ENCODE assay signal across 21 cellular contexts in the genomic region with DNA sequence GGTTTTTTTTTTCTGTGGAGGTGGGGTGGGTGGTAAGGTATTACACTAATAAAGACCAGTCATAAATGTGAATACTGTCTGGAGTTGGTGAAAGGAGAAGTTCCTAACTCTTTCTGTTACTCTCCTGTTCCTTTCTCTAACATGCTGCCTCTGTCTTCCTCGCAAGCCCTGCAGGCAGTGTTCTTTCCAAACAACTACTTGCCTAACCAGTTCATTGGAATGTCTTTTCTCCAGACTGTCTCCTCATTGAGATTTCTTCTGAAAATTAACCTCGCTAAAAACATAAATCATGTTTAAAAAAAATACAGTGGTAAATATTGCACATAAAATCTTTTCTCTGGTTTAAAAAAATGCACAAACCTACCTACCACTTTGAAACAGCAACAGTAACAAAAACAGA.
A peak's percentile ranks its signal among the peaks of the same experiment; 100 is the strongest.
DNase-seq lines count a peak whose midpoint lies in the region; ATAC-seq and TF ChIP-seq lines count a peak whose summit lies in the region.
"Had no signal": no experiment of that assay in that cellular context is flagged by ENCODE, and none has a peak within 500 bp of the region (broad histone marks: within the 10 kb centered on the region; RNA-seq: fewer than 3 reads in every experiment).

No MANE protein-coding gene starts in this region.

- H3K9me3 ChIP-seq in Caco-2: 0 out of 2 replicates have a peak, but pooled peaks cover 2% of the 10 kb centered on the region
- H3K9me3 ChIP-seq in PC-3 (ENCODE audit: low read length): no peaks in the 10 kb centered on the region
- no peaks in the 10 kb centered on the region for H3K9me3 ChIP-seq in endodermal cell (ENCODE audit: control insufficient read depth, low read length)
- H3K9me3 ChIP-seq in mesodermal cell (ENCODE audit: control insufficient read depth, low read length): no peaks in the 10 kb centered on the region
- no peaks in the 10 kb centered on the region for H3K9me3 ChIP-seq in upper lobe of left lung
- H3K9me3 ChIP-seq: neutrophil, tibial nerve had no signal

- POLR2A ChIA-PET in Caco-2 (lab: Charles Lee) (no interaction called here), PC-3 (lab: Charles Lee; ENCODE audit: unreplicated experiment) (no interaction called here)

- TF ChIP-seq CTCF in Caco-2 (IDR thresholded peaks at IDR 0.05; ENCODE audit: insufficient read depth in 1 of 2, low read depth in 1 of 2, low read length in 1 of 2, severe bottlenecking in 1 of 2, unreplicated experiment in 1 of 2): no peak
- TF ChIP-seq CTCF in PC-3 (conservative IDR thresholded peaks at IDR 0.05; ENCODE audit: low read depth, low read length): no peak
- no peak for TF ChIP-seq CTCF in endodermal cell (conservative IDR thresholded peaks at IDR 0.05)
- no peak for TF ChIP-seq CTCF in upper lobe of left lung (IDR thresholded peaks at IDR 0.05)

- H3K4me1 ChIP-seq in Caco-2 (peaks cover 15% of the 10 kb centered on the region), PC-3 (ENCODE audit: insufficient read depth, low read length) (peaks cover 23% of the 10 kb centered on the region), endodermal cell (ENCODE audit: control insufficient read depth, insufficient read depth, low read length) (no peaks in the 10 kb centered on the region), mesodermal cell (ENCODE audit: control insufficient read depth, insufficient read depth, low read length, poor library complexity, severe bottlenecking) (peaks cover 4% of the 10 kb centered on the region), upper lobe of left lung (no peaks in the 10 kb centered on the region)
- H3K4me1 ChIP-seq: tibial nerve had no signal

- H3K79me2 ChIP-seq in PC-3 (ENCODE audit: low read length): no peaks in the 10 kb centered on the region

- H3K4me1 Mint-ChIP-seq in Caco-2 (ENCODE audit: low read depth, unreplicated experiment) (no peaks in the 10 kb centered on the region), endodermal cell (peaks cover 8% of the 10 kb centered on the region)

- peak overlapping the region; percentile 76 for H3K4me2 ChIP-seq in PC-3 (ENCODE audit: low read length)

- peaks cover 6% of the 10 kb centered on the region for H3K36me3 Mint-ChIP-seq in Caco-2 (ENCODE audit: insufficient read depth, unreplicated experiment)
- H3K36me3 Mint-ChIP-seq in endodermal cell (ENCODE audit: low read depth): no peaks in the 10 kb centered on the region
- H3K36me3 Mint-ChIP-seq: CD8-positive, alpha-beta T cell had no signal

- intact Hi-C loops in Caco-2 (cut with micrococcal nuclease; ENCODE audit: unreplicated experiment): loop anchor here (1.0 kb wide), 1 partner anchor 10 kb away; no protein-coding TSS in a partner anchor
- intact Hi-C loops in PC-3 (cut with micrococcal nuclease): no loop called here

- no peak for TF ChIP-seq EP300 in upper lobe of left lung (IDR thresholded peaks at IDR 0.05)

- DNase-seq in Caco-2: peak; percentile 68
- DNase-seq in PC-3: peak; percentile 76
- DNase-seq in endodermal cell: no peak
- DNase-seq in upper lobe of left lung: no peak
- no peak for DNase-seq in activated T-cell treated with anti-CD3 and anti-CD28 coated beads, Interleukin-2, amount 50 U/mL, for 1 hour
- DNase-seq: ACHN; activated naive CD4-positive, alpha-beta T cell treated with anti-CD3 and anti-CD28 coated beads, Interleukin-2, amount 50 U/mL, for 16 hours; brain microvascular endothelial cell; CD8-positive, alpha-beta T cell; H7; NCI-H1092 treated with DMSO at 0.1 percent for 48 hours; NCI-H2171 had no signal

- no peaks in the 10 kb centered on the region for H3K27me3 ChIP-seq in Caco-2 (replicated peaks; ENCODE audit: control insufficient read depth, insufficient read depth, low read length)
- no peaks in the 10 kb centered on the region for H3K27me3 ChIP-seq in PC-3 (ENCODE audit: low read length)
- H3K27me3 ChIP-seq in endodermal cell (ENCODE audit: control insufficient read depth, insufficient read depth, low read length, poor library complexity, severe bottlenecking): no peaks in the 10 kb centered on the region
- no peaks in the 10 kb centered on the region for H3K27me3 ChIP-seq in upper lobe of left lung
- H3K27me3 ChIP-seq: brain microvascular endothelial cell, neutrophil, tibial nerve had no signal

- H3K9me3 Mint-ChIP-seq in Caco-2 (ENCODE audit: unreplicated experiment): peaks cover 4% of the 10 kb centered on the region
- H3K9me3 Mint-ChIP-seq in endodermal cell: peaks cover 5% of the 10 kb centered on the region
- H3K9me3 Mint-ChIP-seq: CD8-positive, alpha-beta T cell; T-helper 1 cell treated with Interleukin-12 subunit alpha and Interleukin-12 subunit beta and Interleukin-4 antibody, amounts not matched to agents 30 μg/mL and 1 μg/mL, for 36 hours had no signal

- CTCF ChIA-PET in Caco-2 (lab: Charles Lee): no interaction called here
- CTCF ChIA-PET in PC-3 (lab: Charles Lee): no interaction called here

- no peaks in the 10 kb centered on the region for H3K27me3 Mint-ChIP-seq in Caco-2 (ENCODE audit: insufficient read depth, unreplicated experiment)
- no peaks in the 10 kb centered on the region for H3K27me3 Mint-ChIP-seq in endodermal cell (ENCODE audit: insufficient read depth)

- 0 out of 2 replicates have a peak overlapping the region, but pooled peaks have one; percentile 4 for H3K9ac ChIP-seq in PC-3 (ENCODE audit: low read length)
- no peak overlapping the region for H3K9ac ChIP-seq in endodermal cell (ENCODE audit: extremely low read depth, low read length, poor library complexity, severe bottlenecking)

- H3K4me3 Mint-ChIP-seq in Caco-2 (ENCODE audit: unreplicated experiment) (peak overlapping the region; percentile 42), endodermal cell (no peak overlapping the region)
- H3K4me3 Mint-ChIP-seq: CD8-positive, alpha-beta T cell; T-helper 1 cell treated with Interleukin-12 subunit alpha and Interleukin-12 subunit beta and Interleukin-4 antibody, amounts not matched to agents 30 μg/mL and 1 μg/mL, for 36 hours had no signal

- peak overlapping the region; percentile 57 for H2AFZ ChIP-seq in PC-3 (ENCODE audit: low read length)

- BruUV-seq in Caco-2 (replicated peaks; lab: Mats Ljungman, UMichigan) (no TSS peak), PC-3 (replicated peaks; lab: Mats Ljungman, UMichigan) (no TSS peak)

- no peaks in the 10 kb centered on the region for H4K20me1 ChIP-seq in PC-3 (ENCODE audit: low read length)

- H3K4me3 ChIP-seq in Caco-2 (ENCODE audit: low read depth, low read length) (no peak overlapping the region), PC-3 (ENCODE audit: low read length) (peak overlapping the region; percentile 36), endodermal cell (ENCODE audit: low read length) (no peak overlapping the region), mesodermal cell (ENCODE audit: extremely low read depth, insufficient read depth, low read length, poor library complexity, severe bottlenecking) (no peak overlapping the region), upper lobe of left lung (no peak overlapping the region)
- H3K4me3 ChIP-seq: GM12878, K562, tibial nerve had no signal

- no peaks in the 10 kb centered on the region for H3K36me3 ChIP-seq in Caco-2 (ENCODE audit: control insufficient read depth, insufficient read depth, low read length)
- no peaks in the 10 kb centered on the region for H3K36me3 ChIP-seq in PC-3 (ENCODE audit: low read depth, low read length)
- H3K36me3 ChIP-seq in endodermal cell (ENCODE audit: control insufficient read depth, insufficient read depth, low read length): no peaks in the 10 kb centered on the region
- no peaks in the 10 kb centered on the region for H3K36me3 ChIP-seq in mesodermal cell (ENCODE audit: control insufficient read depth, insufficient read depth, low read length)
- H3K36me3 ChIP-seq in upper lobe of left lung: no peaks in the 10 kb centered on the region
- H3K36me3 ChIP-seq: brain microvascular endothelial cell, neutrophil, tibial nerve had no signal

- H3F3A ChIP-seq in PC-3 (ENCODE audit: low read length, unreplicated experiment): no peaks in the 10 kb centered on the region

- no peak for TF ChIP-seq POLR2A in upper lobe of left lung (IDR thresholded peaks at IDR 0.05)

- H3K27ac Mint-ChIP-seq in Caco-2 (ENCODE audit: unreplicated experiment) (peak overlapping the region; percentile 53), endodermal cell (peak overlapping the region; percentile 63)
- H3K27ac Mint-ChIP-seq: CD8-positive, alpha-beta T cell; T-helper 1 cell treated with Interleukin-12 subunit alpha and Interleukin-12 subunit beta and Interleukin-4 antibody, amounts not matched to agents 30 μg/mL and 1 μg/mL, for 36 hours had no signal

- H3K9me2 ChIP-seq in PC-3 (replicated peaks; ENCODE audit: low read length): no peaks in the 10 kb centered on the region

- 75 to 80% methylated on average over 1 to 2 of the region's 2 CpGs for WGBS in endodermal cell (ENCODE audit: insufficient coverage in 1 of 2, insufficient read length in 1 of 2), 2 experiments
- WGBS in mesodermal cell (ENCODE audit: insufficient coverage in 2 of 2), 2 experiments: 67 to 88% methylated on average over 1 of the region's 2 CpGs
- WGBS in upper lobe of left lung, 2 donors: 47 to 59% methylated on average over 2 of the region's 2 CpGs

- H3K27ac ChIP-seq in PC-3 (ENCODE audit: low read length): 0 out of 2 replicates have a peak overlapping the region, but pooled peaks have one; percentile 5
- H3K27ac ChIP-seq in endodermal cell (ENCODE audit: low read depth, low read length): no peak overlapping the region
- peak overlapping the region; percentile 16 for H3K27ac ChIP-seq in mesodermal cell (ENCODE audit: low read depth, low read length, severe bottlenecking)
- no peak overlapping the region for H3K27ac ChIP-seq in upper lobe of left lung
- H3K27ac ChIP-seq: brain microvascular endothelial cell, neutrophil, tibial nerve had no signal

- ATAC-seq in PC-3 (peak; percentile 82), HG03571 (IDR thresholded peaks at IDR 0.05; ENCODE audit: unreplicated experiment) (no peak), upper lobe of left lung (ENCODE audit: low FRiP score in 2 of 2) (no peak), GM21528 (IDR thresholded peaks at IDR 0.05; ENCODE audit: low FRiP score, unreplicated experiment) (no peak)
- ATAC-seq: activated CD4-positive, CD25-positive, alpha-beta regulatory T cell treated with anti-CD3 and anti-CD28 coated beads, Interleukin-2, amount 50 U/mL, for 24 hours; CD8-positive, alpha-beta T cell; GM12878; K562 had no signal

Comparison
In these comparisons a context has a peak if more than half of its experiments do, and no peak if none do; other contexts are left out.
1. DNase-seq: peak in Caco-2 (2 of 2) and PC-3 (single experiment); none in endodermal cell (single experiment), upper lobe of left lung (0 of 2) and activated T-cell treated with anti-CD3 and anti-CD28 coated beads, Interleukin-2, amount 50 U/mL, for 1 hour (single experiment).
2. H3K27ac ChIP-seq: peak in PC-3 (single experiment) and mesodermal cell (single experiment); none in endodermal cell (single experiment) and upper lobe of left lung (0 of 4).